In the genomic region with DNA sequence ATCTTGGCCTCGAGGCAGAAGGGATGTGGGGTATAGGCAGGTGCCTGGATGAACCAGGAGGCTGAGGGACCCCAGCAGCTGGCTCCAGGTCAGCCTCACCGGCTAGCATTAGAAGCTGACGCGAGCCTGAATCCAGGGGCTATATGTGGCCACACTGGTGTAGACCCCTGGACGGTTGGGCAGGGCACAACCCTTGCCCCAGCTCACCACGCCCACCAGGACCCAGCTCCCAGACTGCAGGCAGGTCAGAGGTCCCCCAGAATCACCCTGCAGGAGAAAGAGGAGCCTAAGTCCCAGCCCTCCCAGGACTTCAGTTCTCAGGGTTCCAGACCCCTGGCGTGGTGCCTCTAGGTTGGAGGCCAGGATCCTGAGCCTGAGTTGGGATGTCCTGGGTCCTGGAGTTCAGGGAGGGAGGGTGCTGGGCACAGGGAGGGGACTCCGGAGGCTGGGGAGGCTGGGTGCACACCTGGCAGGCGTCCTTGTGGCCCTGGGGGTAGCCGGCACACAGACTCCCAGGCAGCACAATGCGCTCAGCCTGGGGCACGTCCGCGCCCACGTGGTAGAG, we compare ENCODE assay signal across 12 cellular contexts. TPM values are rescaled to one million over a fixed set of nuclear protein-coding genes. Genes with fewer than 3 reads are reported as not detected.
A peak's percentile ranks its signal among the peaks of the same experiment; 100 is the strongest.
DNase-seq lines count a peak whose midpoint lies in the region; ATAC-seq lines count a peak whose summit lies in the region.
"Had no signal": no experiment of that assay in that cellular context is flagged by ENCODE, and none has a peak within 500 bp of the region (broad histone marks: within the 10 kb centered on the region; RNA-seq: fewer than 3 reads in every experiment).

No MANE protein-coding gene starts in this region.

- H3K27me3 ChIP-seq in naive thymus-derived CD4-positive, alpha-beta T cell (ENCODE audit: control insufficient read depth in 2 of 2, insufficient read depth in 2 of 2, low read length in 2 of 2) = no peaks in the 10 kb centered on the region

- peak overlapping the region; percentile 64 for H3K4me3 ChIP-seq in naive thymus-derived CD4-positive, alpha-beta T cell (ENCODE audit: low read length)
- H3K4me3 ChIP-seq: GM12878 had no signal

- H3K36me3 Mint-ChIP-seq in stimulated activated naive CD8-positive, alpha-beta T cell treated with anti-CD3 and anti-CD28 coated beads, Interleukin-15, Interleukin-2, amounts not matched to agents 100 ng/mL and 50 ng/mL, for 24 hours (ENCODE audit: low read depth) = no peaks in the 10 kb centered on the region
- H3K36me3 Mint-ChIP-seq in central memory CD8-positive, alpha-beta T cell (ENCODE audit: insufficient read depth) = no peaks in the 10 kb centered on the region
- no peaks in the 10 kb centered on the region for H3K36me3 Mint-ChIP-seq in naive thymus-derived CD4-positive, alpha-beta T cell

- H3K27ac Mint-ChIP-seq in stimulated activated naive CD8-positive, alpha-beta T cell treated with anti-CD3 and anti-CD28 coated beads, Interleukin-15, Interleukin-2, amounts not matched to agents 100 ng/mL and 50 ng/mL, for 24 hours = peak overlapping the region; percentile 94
- peak overlapping the region; percentile 86 for H3K27ac Mint-ChIP-seq in central memory CD8-positive, alpha-beta T cell (ENCODE audit: low read depth)
- peak overlapping the region in 4 of 9 donors; percentile 42 to 65 (median 53) for H3K27ac Mint-ChIP-seq in naive thymus-derived CD4-positive, alpha-beta T cell

- ATAC-seq in stimulated activated naive CD8-positive, alpha-beta T cell treated with anti-CD3 and anti-CD28 coated beads, Interleukin-15, Interleukin-2, amounts not matched to agents 100 U/mL and 50 U/mL, for 24 hours = no peak
- peak; percentile 20 for ATAC-seq in central memory CD8-positive, alpha-beta T cell (replicated peaks; ENCODE audit: extremely low read depth, poor library complexity, severe bottlenecking)
- ATAC-seq in naive thymus-derived CD4-positive, alpha-beta T cell = no peak
- ATAC-seq in GM21529 (IDR thresholded peaks at IDR 0.05; ENCODE audit: unreplicated experiment) (no peak), HG03457 (IDR thresholded peaks at IDR 0.05; ENCODE audit: unreplicated experiment) (no peak), GM19328 (IDR thresholded peaks at IDR 0.05; ENCODE audit: unreplicated experiment) (no peak)

- peak overlapping the region; percentile 50 for H3K27ac ChIP-seq in naive thymus-derived CD4-positive, alpha-beta T cell (ENCODE audit: low read depth, low read length)
- H3K27ac ChIP-seq: adrenal gland had no signal

- H3K4me1 Mint-ChIP-seq in stimulated activated naive CD8-positive, alpha-beta T cell treated with anti-CD3 and anti-CD28 coated beads, Interleukin-15, Interleukin-2, amounts not matched to agents 100 ng/mL and 50 ng/mL, for 24 hours (ENCODE audit: low read depth) = peaks cover 7% of the 10 kb centered on the region
- H3K4me1 Mint-ChIP-seq in central memory CD8-positive, alpha-beta T cell = peaks cover 5% of the 10 kb centered on the region
- H3K4me1 Mint-ChIP-seq in naive thymus-derived CD4-positive, alpha-beta T cell = peaks cover 0 to 15% (median 6%) of the 10 kb centered on the region in 7 donors

- H3K36me3 ChIP-seq in naive thymus-derived CD4-positive, alpha-beta T cell (ENCODE audit: control insufficient read depth in 2 of 3, insufficient read depth in 3 of 3, low read length in 3 of 3) = no peaks in the 10 kb centered on the region
- H3K36me3 ChIP-seq: adrenal gland had no signal

- peak overlapping the region; percentile 85 for H3K4me3 Mint-ChIP-seq in stimulated activated naive CD8-positive, alpha-beta T cell treated with anti-CD3 and anti-CD28 coated beads, Interleukin-15, Interleukin-2, amounts not matched to agents 100 ng/mL and 50 ng/mL, for 24 hours
- peak overlapping the region; percentile 88 for H3K4me3 Mint-ChIP-seq in central memory CD8-positive, alpha-beta T cell
- H3K4me3 Mint-ChIP-seq in naive thymus-derived CD4-positive, alpha-beta T cell = peak overlapping the region; percentile 81 to 91 (median 86)

- H3K9me3 ChIP-seq in naive thymus-derived CD4-positive, alpha-beta T cell (ENCODE audit: control insufficient read depth in 2 of 3, low read length in 3 of 3) = no peaks in the 10 kb centered on the region
- H3K9me3 ChIP-seq: adrenal gland had no signal

- intact Hi-C loops in naive thymus-derived CD4-positive, alpha-beta T cell (cut with micrococcal nuclease) = loop anchor here in 1 of 2 donors (2.0 kb wide), 1 partner anchor 64 kb away; the partner anchor contains the start of gene PRSS27

- no peak for DNase-seq in stimulated activated naive CD8-positive, alpha-beta T cell treated with anti-CD3 and anti-CD28 coated beads, Interleukin-15, Interleukin-2, amounts not matched to agents 100 U/mL and 50 U/mL, for 24 hours
- DNase-seq in central memory CD8-positive, alpha-beta T cell (ENCODE audit: low spot score in 2 of 2) = no peak
- DNase-seq in naive thymus-derived CD4-positive, alpha-beta T cell = peak in 1 of 9 donors; percentile 4
- DNase-seq in cortex of kidney (lab: John Stamatoyannopoulos, UW) = no peak
- DNase-seq: NCI-H2029 treated with DMSO at 0.1 percent for 48 hours had no signal

- POLR2A ChIA-PET in naive thymus-derived CD4-positive, alpha-beta T cell (lab: Charles Lee) = interaction anchor here (0.6 to 2.3 kb wide), 3 partner anchors 13 to 48 kb away, joined by 3 to 8 read pairs (median 4); partner anchors contain the start of gene SRRM2

- peaks cover 2 to 8% of the 10 kb centered on the region in 2 donors for H3K4me1 ChIP-seq in naive thymus-derived CD4-positive, alpha-beta T cell (ENCODE audit: control insufficient read depth in 2 of 2, insufficient read depth in 2 of 2, low read length in 2 of 2)
- H3K4me1 ChIP-seq: adrenal gland had no signal

- no peaks in the 10 kb centered on the region for H3K9me3 Mint-ChIP-seq in stimulated activated naive CD8-positive, alpha-beta T cell treated with anti-CD3 and anti-CD28 coated beads, Interleukin-15, Interleukin-2, amounts not matched to agents 100 ng/mL and 50 ng/mL, for 24 hours
- H3K9me3 Mint-ChIP-seq in central memory CD8-positive, alpha-beta T cell = no peaks in the 10 kb centered on the region
- H3K9me3 Mint-ChIP-seq in naive thymus-derived CD4-positive, alpha-beta T cell = no peaks in the 10 kb centered on the region

- CTCF ChIA-PET in naive thymus-derived CD4-positive, alpha-beta T cell (lab: Charles Lee) = no interaction called here

- peaks cover 3% of the 10 kb centered on the region for H3K27me3 Mint-ChIP-seq in stimulated activated naive CD8-positive, alpha-beta T cell treated with anti-CD3 and anti-CD28 coated beads, Interleukin-15, Interleukin-2, amounts not matched to agents 100 ng/mL and 50 ng/mL, for 24 hours
- peaks cover 4% of the 10 kb centered on the region for H3K27me3 Mint-ChIP-seq in central memory CD8-positive, alpha-beta T cell
- peaks cover 0 to 23% (median 0%) of the 10 kb centered on the region in 5 donors for H3K27me3 Mint-ChIP-seq in naive thymus-derived CD4-positive, alpha-beta T cell

RNA-seq across cellular contexts. Expression of gene PRSS33, which starts 2.7 kb away (rescaled TPM):
- under 1 TPM in 1 of 5 experiments, not detected in 4; 0.19 TPM for total RNA-seq in naive thymus-derived CD4-positive, alpha-beta T cell
- not detected for polyA plus RNA-seq in naive thymus-derived CD4-positive, alpha-beta T cell
- total RNA-seq: adrenal gland, GM12878, HT1080 had no signal
- polyA plus RNA-seq: adrenal gland, GM12878 had no signal

RNA-seq across cellular contexts. Expression of gene ELOB, which starts 7.5 kb away (rescaled TPM):
- 100 to 1,000 TPM in 2 of 5 experiments, 10 to 100 TPM in 3; 65.3 to 242 (median 99.3) TPM for total RNA-seq in naive thymus-derived CD4-positive, alpha-beta T cell
- 100 to 1,000 TPM; 136 to 252 TPM for polyA plus RNA-seq in naive thymus-derived CD4-positive, alpha-beta T cell

RNA-seq across cellular contexts. Expression of gene PRSS41, which starts 13.7 kb away (rescaled TPM):
- total RNA-seq in naive thymus-derived CD4-positive, alpha-beta T cell = not detected
- not detected for polyA plus RNA-seq in naive thymus-derived CD4-positive, alpha-beta T cell
- total RNA-seq: adrenal gland, GM12878, HT1080 had no signal
- polyA plus RNA-seq: adrenal gland, GM12878 had no signal

RNA-seq across cellular contexts. Expression of gene SRRM2, which starts 32.2 kb away (rescaled TPM):
- 1,000 to 10,000 TPM in 4 of 5 experiments, 100 to 1,000 TPM in 1; 590 to 1,259 (median 1,020) TPM for total RNA-seq in naive thymus-derived CD4-positive, alpha-beta T cell
- polyA plus RNA-seq in naive thymus-derived CD4-positive, alpha-beta T cell = 100 to 1,000 TPM in 1 of 2 donors, 10 to 100 TPM in 1; 52.1 to 119 TPM

RNA-seq across cellular contexts. Expression of gene PRSS21, which starts 32.4 kb away (rescaled TPM):
- total RNA-seq in naive thymus-derived CD4-positive, alpha-beta T cell = 1 to 10 TPM in 4 of 5 experiments, not detected in 1; 1.1 to 7.9 (median 1.4) TPM
- 10 to 100 TPM in 1 of 2 donors, 1 to 10 TPM in 1; 1.9 to 11.2 TPM for polyA plus RNA-seq in naive thymus-derived CD4-positive, alpha-beta T cell
- total RNA-seq: HT1080 had no signal
